14 cellular contexts compared by ENCODE assay signal in the genomic region with DNA sequence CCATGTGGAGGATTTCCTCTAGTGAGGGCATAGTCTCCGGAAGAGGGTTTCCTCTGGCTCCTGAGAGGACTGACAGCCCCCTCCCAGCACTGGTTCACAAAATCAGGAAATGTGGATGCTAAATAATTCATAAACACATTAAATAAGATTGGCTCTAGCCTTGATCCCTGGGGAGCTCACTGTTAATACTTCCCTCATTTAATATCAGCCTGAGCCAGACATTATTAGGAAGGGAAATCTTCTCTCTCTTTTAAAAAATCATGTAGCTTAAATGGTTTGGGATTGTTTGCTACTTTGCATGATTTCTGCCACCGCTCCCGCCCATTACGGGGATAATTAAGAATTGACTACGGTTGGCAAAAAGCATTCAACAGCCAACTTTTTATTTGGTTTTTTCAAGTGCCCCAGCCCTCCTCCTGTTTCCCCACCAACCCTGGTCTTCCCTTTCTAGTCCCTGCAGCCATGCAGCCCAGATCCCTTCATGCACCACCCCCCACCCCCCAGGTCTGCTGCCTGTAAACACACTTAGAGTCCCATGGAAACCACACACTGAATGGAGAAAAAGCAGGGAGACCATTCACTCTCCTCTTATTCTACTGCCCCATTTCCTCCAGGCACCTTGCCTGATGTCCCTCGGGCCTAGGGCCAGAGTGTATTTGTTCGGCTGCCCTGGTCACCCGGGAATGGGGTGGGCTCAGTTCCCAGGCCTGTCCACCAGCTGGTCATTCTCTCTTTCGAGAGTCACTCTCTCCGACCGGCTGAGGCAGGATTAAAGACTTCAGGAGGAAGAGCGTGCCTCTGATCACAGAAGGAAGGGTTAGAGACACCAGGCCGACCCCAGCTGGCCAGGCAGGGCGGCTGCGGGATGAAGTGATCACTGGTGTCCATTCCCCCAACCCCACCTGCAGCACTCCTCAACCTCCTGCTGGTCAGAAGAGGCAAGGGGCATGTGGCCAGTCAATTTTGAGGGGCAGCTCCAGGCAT. TPM values are rescaled to one million over a fixed set of nuclear protein-coding genes. Genes with fewer than 3 reads are reported as not detected.
DNase-seq lines count a peak whose midpoint lies in the region; ATAC-seq and TF ChIP-seq lines count a peak whose summit lies in the region.
"Had no signal": no experiment of that assay in that cellular context is flagged by ENCODE, and none has a peak within 500 bp of the region (broad histone marks: within the 10 kb centered on the region; RNA-seq: fewer than 3 reads in every experiment).

No MANE protein-coding gene starts in this region.

- H2AK5ac ChIP-seq in IMR-90 (ENCODE audit: low read depth, low read length), result no peak overlapping the region

- peak overlapping the region; percentile 13 for H2AK9ac ChIP-seq in IMR-90 (replicated peaks; ENCODE audit: low read depth, low read length, poor library complexity)

- H3K27me3 ChIP-seq in BE2C (peaks cover 27% of the 10 kb centered on the region), IMR-90 (ENCODE audit: control insufficient read depth, insufficient read depth, low read length) (peaks cover 43% of the 10 kb centered on the region), dorsolateral prefrontal cortex (peaks cover 0 to 6% (median 0%) of the 10 kb centered on the region in 45 donors), transverse colon (peaks cover 5% of the 10 kb centered on the region)

- peaks cover 5% of the 10 kb centered on the region for H3K4me1 Mint-ChIP-seq in activated CD4-positive, alpha-beta T cell treated with anti-CD3 and anti-CD28 coated beads, Interleukin-2, amount 10 ng/mL, durations not matched to agents 24 days and 14 days

- TF ChIP-seq POLR2A in IMR-90 (IDR thresholded peaks at IDR 0.05; ENCODE audit: low read depth, low read length), result no peak
- TF ChIP-seq POLR2A in transverse colon (IDR thresholded peaks at IDR 0.05), result no peak

- intact Hi-C loops in IMR-90 (cut with micrococcal nuclease) (no loop called here), dorsolateral prefrontal cortex (cut with DNase I) (no loop called here), posterior vena cava (cut with DNase I) (loop anchor here in 1 of 2 donors (5.0 kb wide), 1 partner anchor 40 kb away; no protein-coding TSS in a partner anchor), transverse colon (cut with DNase I; ENCODE audit: low total_unique reads) (no loop called here)
- intact Hi-C loops in activated CD4-positive, alpha-beta T cell treated with anti-CD3 and anti-CD28 coated beads, Interleukin-2, amount 10 ng/mL, durations not matched to agents 24 days and 14 days (cut with micrococcal nuclease), result no loop called here

- BruUV-seq in IMR-90 (replicated peaks; lab: Mats Ljungman, UMichigan), result no TSS peak

- no peak overlapping the region for H3K9ac ChIP-seq in IMR-90 (ENCODE audit: low read depth, low read length)
- H3K9ac ChIP-seq: parathyroid adenoma had no signal

- no peak overlapping the region for H3K4me3 Mint-ChIP-seq in activated CD4-positive, alpha-beta T cell treated with anti-CD3 and anti-CD28 coated beads, Interleukin-2, amount 10 ng/mL, durations not matched to agents 24 days and 14 days
- H3K4me3 Mint-ChIP-seq: CD4-positive, CD25-positive, alpha-beta regulatory T cell had no signal

- ATAC-seq in IMR-90 (ENCODE audit: low read depth), result no peak

- POLR2A ChIA-PET in IMR-90 (lab: Charles Lee; ENCODE audit: unreplicated experiment), result no interaction called here
- POLR2A ChIA-PET in GM10248 (lab: Yijun Ruan, JAX), result no interaction called here

- peaks cover 25% of the 10 kb centered on the region for H3K27me3 Mint-ChIP-seq in activated CD4-positive, alpha-beta T cell treated with anti-CD3 and anti-CD28 coated beads, Interleukin-2, amount 10 ng/mL, durations not matched to agents 24 days and 14 days

- TF ChIP-seq EP300 in transverse colon (IDR thresholded peaks at IDR 0.05; ENCODE audit: low read depth), result no peak

- H3K14ac ChIP-seq in IMR-90 (replicated peaks; ENCODE audit: low read depth, low read length), result no peak overlapping the region

- no peak overlapping the region for H2BK20ac ChIP-seq in IMR-90 (ENCODE audit: low read depth, low read length)

- CTCF ChIA-PET in IMR-90 (lab: Yijun Ruan, JAX) (no interaction called here), GM10248 (lab: Yijun Ruan, JAX) (interaction anchor here (1.0 kb wide), 2 partner anchors 31 to 228 kb away, joined by 3 to 4 read pairs; no protein-coding TSS in a partner anchor)

- TF ChIP-seq CTCF in BE2C (IDR thresholded peaks at IDR 0.05; ENCODE audit: low read depth, low read length) (peak; percentile 42), IMR-90 (conservative IDR thresholded peaks at IDR 0.05; ENCODE audit: low read depth, low read length) (no peak), dorsolateral prefrontal cortex (IDR thresholded peaks at IDR 0.05 in 54 of 56, conservative IDR thresholded peaks at IDR 0.05 in 2 of 56; ENCODE audit: low read depth in 1 of 56, partially characterized antibody in 56 of 56) (peak in 2 of 56 donors; percentile 6 to 13), GM10248 (IDR thresholded peaks at IDR 0.05; ENCODE audit: control extremely low read depth, extremely low read depth, low read depth, missing control alignments) (no peak), transverse colon (IDR thresholded peaks at IDR 0.05) (no peak)

- no peak overlapping the region for H3K18ac ChIP-seq in IMR-90 (ENCODE audit: low read depth, low read length)

- H4K20me1 ChIP-seq in IMR-90 (ENCODE audit: insufficient read depth, low read length), result no peaks in the 10 kb centered on the region

- no peaks in the 10 kb centered on the region for H3K36me3 Mint-ChIP-seq in activated CD4-positive, alpha-beta T cell treated with anti-CD3 and anti-CD28 coated beads, Interleukin-2, amount 10 ng/mL, durations not matched to agents 24 days and 14 days (ENCODE audit: low read depth)
- H3K36me3 Mint-ChIP-seq: CD4-positive, CD25-positive, alpha-beta regulatory T cell had no signal

- 58% methylated on average over 4 of the region's 15 CpGs; no CpG with 5 or more reads in 1 of the 2 experiments for WGBS in IMR-90 (ENCODE audit: extremely low coverage in 2 of 2, insufficient read length in 1 of 2), 2 experiments
- 66 to 83% methylated on average over 10 of the region's 15 CpGs for WGBS in mesodermal cell (ENCODE audit: insufficient coverage in 2 of 2), 2 experiments
- 76 to 78% methylated on average over 4 to 15 of the region's 15 CpGs for WGBS in transverse colon (ENCODE audit: low coverage in 1 of 2), 2 donors

- H3K4me3 ChIP-seq in BE2C (ENCODE audit: low read depth, low read length) (no peak overlapping the region), IMR-90 (ENCODE audit: insufficient read depth, low read depth, low read length) (no peak overlapping the region), dorsolateral prefrontal cortex (no peak overlapping the region), mesodermal cell (ENCODE audit: extremely low read depth, insufficient read depth, low read length, poor library complexity, severe bottlenecking) (no peak overlapping the region), transverse colon (no peak overlapping the region)

- no peak overlapping the region for H3K4ac ChIP-seq in IMR-90 (ENCODE audit: low read depth, low read length)

- DNase-seq in BE2C, result no peak
- DNase-seq in IMR-90, result no peak
- peak in 6 of 10 donors; percentile 43 to 66 (median 56) for DNase-seq in dorsolateral prefrontal cortex
- DNase-seq in posterior vena cava (ENCODE audit: low spot score), result no peak
- no peak for DNase-seq in GM10248 (ENCODE audit: extremely low spot score)
- no peak for DNase-seq in transverse colon
- DNase-seq in activated CD4-positive, alpha-beta T cell treated with anti-CD3 and anti-CD28 coated beads, Interleukin-2, amount 10 ng/mL, durations not matched to agents 24 days and 14 days, result no peak
- DNase-seq: CD4-positive, CD25-positive, alpha-beta regulatory T cell; erythroblast; NCI-H1436; OCI-M1 had no signal

- peaks cover 8% of the 10 kb centered on the region for H3K4me1 ChIP-seq in BE2C
- H3K4me1 ChIP-seq in IMR-90 (ENCODE audit: control insufficient read depth, insufficient read depth, low read length), result peaks cover 9% of the 10 kb centered on the region
- peaks cover 22% of the 10 kb centered on the region for H3K4me1 ChIP-seq in mesodermal cell (ENCODE audit: control insufficient read depth, insufficient read depth, low read length, poor library complexity, severe bottlenecking)
- peaks cover 0 to 8% (median 5%) of the 10 kb centered on the region in 4 donors for H3K4me1 ChIP-seq in transverse colon
- H3K4me1 ChIP-seq: parathyroid adenoma had no signal

- no peak overlapping the region for H4K8ac ChIP-seq in IMR-90 (ENCODE audit: low read depth in 2 of 2, low read length in 2 of 2)

- in situ Hi-C loops in IMR-90 (cut with MboI; ENCODE audit: low sequenced_read_pairs) (no loop called here), transverse colon (cut with MboI; ENCODE audit: low pct_ligation_motif_present in 1 of 4, low pct_unique_long_range_greater_than_20kb in 1 of 4, low sequenced_read_pairs in 3 of 4) (no loop called here)

- no peak overlapping the region for H3K23ac ChIP-seq in IMR-90 (ENCODE audit: low read depth, low read length)

- no peaks in the 10 kb centered on the region for H3K79me1 ChIP-seq in IMR-90 (ENCODE audit: low read depth in 1 of 2, low read length in 2 of 2)

- no peak overlapping the region for H4K5ac ChIP-seq in IMR-90 (ENCODE audit: low read depth, low read length)

- no peak overlapping the region for H2BK120ac ChIP-seq in IMR-90 (ENCODE audit: low read depth, low read length)

- H3K9me3 ChIP-seq in BE2C, result no peaks in the 10 kb centered on the region
- H3K9me3 ChIP-seq in IMR-90 (ENCODE audit: control insufficient read depth, insufficient read depth, low read length), result no peaks in the 10 kb centered on the region
- H3K9me3 ChIP-seq in mesodermal cell (ENCODE audit: control insufficient read depth, low read length), result no peaks in the 10 kb centered on the region
- no peaks in the 10 kb centered on the region for H3K9me3 ChIP-seq in transverse colon

- H3K4me2 ChIP-seq in IMR-90 (ENCODE audit: low read depth, low read length), result no peak overlapping the region

- no peaks in the 10 kb centered on the region for H3K9me3 Mint-ChIP-seq in activated CD4-positive, alpha-beta T cell treated with anti-CD3 and anti-CD28 coated beads, Interleukin-2, amount 10 ng/mL, durations not matched to agents 24 days and 14 days
- H3K9me3 Mint-ChIP-seq: CD4-positive, CD25-positive, alpha-beta regulatory T cell had no signal

- H3K9me1 ChIP-seq in IMR-90 (ENCODE audit: insufficient read depth, low read length), result no peaks in the 10 kb centered on the region

- no peak overlapping the region for H2BK5ac ChIP-seq in IMR-90 (ENCODE audit: low read depth, low read length, poor library complexity, severe bottlenecking)

- no peak overlapping the region for H4K91ac ChIP-seq in IMR-90 (ENCODE audit: insufficient read depth, low read depth, low read length)

- H2AFZ ChIP-seq in IMR-90 (replicated peaks; ENCODE audit: low read length, poor library complexity), result no peak overlapping the region
- H2AFZ ChIP-seq: parathyroid adenoma had no signal

- no peaks in the 10 kb centered on the region for H3K36me3 ChIP-seq in BE2C
- no peaks in the 10 kb centered on the region for H3K36me3 ChIP-seq in IMR-90 (ENCODE audit: control insufficient read depth, insufficient read depth, low read length)
- no peaks in the 10 kb centered on the region for H3K36me3 ChIP-seq in mesodermal cell (ENCODE audit: control insufficient read depth, insufficient read depth, low read length)
- no peaks in the 10 kb centered on the region for H3K36me3 ChIP-seq in transverse colon

- dilution Hi-C loops in IMR-90 (cut with HindIII; ENCODE audit: low sequenced_read_pairs, unreplicated experiment), result no loop called here

- no peak for TF ChIP-seq RAD21 in IMR-90 (IDR thresholded peaks at IDR 0.05; ENCODE audit: low read length)

- H3K27ac Mint-ChIP-seq in activated CD4-positive, alpha-beta T cell treated with anti-CD3 and anti-CD28 coated beads, Interleukin-2, amount 10 ng/mL, durations not matched to agents 24 days and 14 days, result no peak overlapping the region
- H3K27ac Mint-ChIP-seq: CD4-positive, CD25-positive, alpha-beta regulatory T cell had no signal

- H3K56ac ChIP-seq in IMR-90 (ENCODE audit: extremely low read depth, insufficient read depth, low read length), result no peak overlapping the region

- no peak overlapping the region for H2BK15ac ChIP-seq in IMR-90 (ENCODE audit: low read depth, low read length)

- no peak overlapping the region for H3K27ac ChIP-seq in IMR-90 (ENCODE audit: insufficient read depth, low read length)
- peak overlapping the region in 1 of 59 donors; percentile 18 for H3K27ac ChIP-seq in dorsolateral prefrontal cortex
- peak overlapping the region; percentile 63 for H3K27ac ChIP-seq in mesodermal cell (ENCODE audit: low read depth, low read length, severe bottlenecking)
- no peak overlapping the region for H3K27ac ChIP-seq in transverse colon
- H3K27ac ChIP-seq: HL-60, parathyroid adenoma had no signal

RNA-seq across cellular contexts. Expression of gene SEMA5B, which starts 45.1 kb away (rescaled TPM):
- 10.7 TPM for polyA plus RNA-seq in BE2C (2012; ENCODE audit: insufficient read depth, insufficient read length, low read depth)
- total RNA-seq in IMR-90 (2012; rRNA removed) (not detected in 2 replicates), dorsolateral prefrontal cortex (10 to 100 TPM in 115 of 120 experiments, 1 to 10 TPM in 5; 7.1 to 30.8 (median 17.0) TPM), posterior vena cava (1 to 10 TPM in 1 of 2 donors, under 1 TPM in 1; 0.93 to 1.3 TPM), transverse colon (1 to 10 TPM in 1 of 4 donors, under 1 TPM in 2, not detected in 1; 0.16 to 1.4 (median 0.27) TPM)
- polyA plus RNA-seq in IMR-90 (2012; rRNA removed), result not detected in 2 replicates
- not detected in 2 replicates for polyA plus RNA-seq in IMR-90 (2012; cell fraction: cytosol; rRNA removed)
- polyA plus RNA-seq in IMR-90 (2012; cell fraction: nucleus; rRNA removed; ENCODE audit: low replicate concordance), result not detected in 2 replicates
- polyA plus RNA-seq in mesodermal cell (2013, experiment 1 of 2), result 18.5 TPM
- 12.4 TPM for polyA plus RNA-seq in mesodermal cell (2013, experiment 2 of 2)
- total RNA-seq in activated CD4-positive, alpha-beta T cell treated with anti-CD3 and anti-CD28 coated beads, Interleukin-2, amount 10 ng/mL, durations not matched to agents 24 days and 14 days, result not detected in 2 replicates
- total RNA-seq: CD4-positive, CD25-positive, alpha-beta regulatory T cell had no signal

Comparison
In these comparisons a context has a peak if more than half of its experiments do, and no peak if none do; other contexts are left out.
1. DNase-seq: peak in dorsolateral prefrontal cortex (6 of 10); none in BE2C (single experiment), IMR-90 (single experiment), posterior vena cava (single experiment), GM10248 (single experiment), transverse colon (single experiment) and activated CD4-positive, alpha-beta T cell treated with anti-CD3 and anti-CD28 coated beads, Interleukin-2, amount 10 ng/mL, durations not matched to agents 24 days and 14 days (single experiment).